Comparison of ENCODE assay signal across 7 cellular contexts in the genomic region with DNA sequence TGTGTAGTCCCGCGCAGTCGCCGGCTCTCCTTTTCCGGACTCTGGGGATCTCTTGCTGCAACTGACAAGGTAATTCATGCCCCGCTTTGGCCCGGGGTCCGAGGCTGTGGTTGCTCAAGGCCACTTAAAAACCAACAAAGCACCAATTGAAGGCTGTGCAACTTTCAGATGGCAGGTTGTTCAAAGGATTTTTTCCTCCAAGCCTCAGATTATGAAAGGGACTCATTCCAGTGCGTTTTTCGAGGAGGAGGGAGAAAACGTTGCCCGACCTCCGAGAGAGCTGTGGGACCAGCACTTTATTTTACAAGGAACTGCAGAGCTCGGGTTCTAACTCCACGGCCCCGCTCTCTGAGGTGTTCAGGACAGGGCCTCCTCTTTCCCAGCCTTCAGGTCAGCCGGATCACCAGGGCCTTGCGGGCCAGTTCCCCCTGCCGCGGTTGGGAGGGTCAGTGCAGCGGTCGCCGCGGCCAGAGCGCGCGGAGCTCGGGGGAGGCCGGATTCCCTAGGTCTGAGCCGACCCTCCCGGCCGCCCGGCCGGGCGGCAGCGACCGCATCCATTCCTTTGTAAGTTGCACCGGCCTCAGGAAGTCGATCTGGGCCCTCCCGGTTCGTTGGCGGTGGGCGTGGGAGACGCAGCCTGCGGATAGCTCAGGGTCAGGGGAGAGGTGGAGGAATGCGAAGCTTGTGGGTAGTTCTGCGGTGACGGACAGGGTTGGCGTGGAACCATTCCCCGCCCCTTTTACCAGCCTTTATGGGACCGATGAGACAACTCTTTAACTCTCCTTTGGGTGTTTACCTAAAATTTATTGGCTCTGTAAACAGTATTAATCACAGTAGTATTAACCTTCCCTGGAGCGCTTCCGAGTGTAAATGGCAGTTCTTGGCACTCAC. TPM values are rescaled to one million over a fixed set of nuclear protein-coding genes. Genes with fewer than 3 reads are reported as not detected.
DNase-seq lines count a peak whose midpoint lies in the region; ATAC-seq and TF ChIP-seq lines count a peak whose summit lies in the region.

No MANE protein-coding gene starts in this region.

- H3K4me3 Mint-ChIP-seq in brain = peak overlapping the region; percentile 92 to 99 (median 98)

- no peaks in the 10 kb centered on the region for H3K36me3 ChIP-seq in iPS-15b (ENCODE audit: control insufficient read depth, insufficient read depth, low read length)

- peak; percentile 29 for ATAC-seq in sciatic nerve
- ATAC-seq in GM18873 (IDR thresholded peaks at IDR 0.05; ENCODE audit: low FRiP score, unreplicated experiment) = no peak

- peak overlapping the region; percentile 95 for H3K4me3 ChIP-seq in iPS-15b (ENCODE audit: low read depth, low read length)

- H3K27me3 Mint-ChIP-seq in brain = peaks cover 19% of the 10 kb centered on the region

- H3K27me3 ChIP-seq in iPS-15b (ENCODE audit: control insufficient read depth, insufficient read depth, low read length) = peaks cover 18% of the 10 kb centered on the region

- peak overlapping the region; percentile 49 for H3K9ac ChIP-seq in iPS-15b (ENCODE audit: low read depth, low read length)

- peaks cover 26% of the 10 kb centered on the region for H3K4me1 Mint-ChIP-seq in brain

- peaks cover 6% of the 10 kb centered on the region for H3K4me1 ChIP-seq in iPS-15b (ENCODE audit: control insufficient read depth, insufficient read depth, low read length)

- intact Hi-C loops in sciatic nerve (cut with DNase I) = loop anchor here (5.0 to 10.0 kb wide), 2 partner anchors 69 to 188 kb away; no protein-coding TSS in a partner anchor

- TF ChIP-seq CTCF in GM13977 (IDR thresholded peaks at IDR 0.05; ENCODE audit: extremely low read depth, insufficient read depth, missing control alignments) (no peak), brain (conservative IDR thresholded peaks at IDR 0.05) (no peak)

- DNase-seq in GM13977 (ENCODE audit: low spot score) = peak; percentile 55
- peak; percentile 21 for DNase-seq in NCI-H748 treated with DMSO at 0.1 percent for 48 hours (lab: John Stamatoyannopoulos, UW)
- peak; percentile 78 for DNase-seq in sciatic nerve (ENCODE audit: low spot score)
- DNase-seq in pons (ENCODE audit: low spot score) = no peak

- peaks cover 0 to 2% (median 0%) of the 10 kb centered on the region in 5 experiments for H3K9me3 Mint-ChIP-seq in brain

- peak overlapping the region; percentile 91 to 98 (median 97) for H3K27ac Mint-ChIP-seq in brain

- no peaks in the 10 kb centered on the region for H3K36me3 Mint-ChIP-seq in brain

- no peaks in the 10 kb centered on the region for H3K9me3 ChIP-seq in iPS-15b (ENCODE audit: control insufficient read depth, insufficient read depth, low read length)

- in situ Hi-C loops in GM13977 (cut with MboI; ENCODE audit: low pct_unique_long_range_greater_than_20kb, low sequenced_read_pairs, unreplicated experiment) = no loop called here

RNA-seq across cellular contexts. Expression of a gene that starts 1.6 kb away (rescaled TPM):
- polyA plus RNA-seq in brain (ENCODE audit: insufficient read depth, low read depth, low replicate concordance) = 4.1 TPM
- 594 TPM for total RNA-seq in sciatic nerve
